Comparison of ENCODE assay signal across 11 cellular contexts in the genomic region with DNA sequence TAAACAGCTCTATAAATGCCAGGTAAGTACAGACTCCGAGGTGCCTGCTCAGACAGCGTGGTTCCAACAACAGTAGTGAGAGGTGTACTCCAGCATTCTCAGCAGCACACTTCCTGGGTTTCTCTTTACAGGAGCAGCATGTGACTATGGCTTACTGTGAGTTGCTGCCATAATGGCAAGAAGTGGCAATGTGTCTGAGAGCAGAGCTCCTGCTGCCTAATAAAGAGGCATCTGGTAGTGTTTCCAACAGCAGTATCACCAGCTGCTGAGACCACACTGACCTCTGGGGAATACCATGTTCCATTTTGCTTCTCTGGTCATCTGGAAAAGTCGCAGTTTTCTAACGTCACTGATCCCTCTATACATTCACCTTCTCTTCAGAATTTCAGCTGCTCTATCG.
DNase-seq lines count a peak whose midpoint lies in the region; ATAC-seq and TF ChIP-seq lines count a peak whose summit lies in the region.
"Had no signal": no experiment of that assay in that cellular context is flagged by ENCODE, and none has a peak within 500 bp of the region (broad histone marks: within the 10 kb centered on the region; RNA-seq: fewer than 3 reads in every experiment).

No MANE protein-coding gene starts in this region.

- no peaks in the 10 kb centered on the region for H3K36me3 ChIP-seq in uterus

- no peaks in the 10 kb centered on the region for H3K4me1 Mint-ChIP-seq in osteocyte (ENCODE audit: unreplicated experiment)
- H3K4me1 Mint-ChIP-seq: T-cell had no signal

- H3K36me3 Mint-ChIP-seq in osteocyte (ENCODE audit: unreplicated experiment), result no peaks in the 10 kb centered on the region
- H3K36me3 Mint-ChIP-seq: T-cell had no signal

- no peak overlapping the region for H3K4me3 Mint-ChIP-seq in osteocyte (ENCODE audit: unreplicated experiment)
- H3K4me3 Mint-ChIP-seq: T-cell had no signal

- intact Hi-C loops in uterus (cut with DNase I; ENCODE audit: low total_unique reads), result no loop called here

- DNase-seq in NCI-H748 (lab: John Stamatoyannopoulos, UW; ENCODE audit: unreplicated experiment) (peak; percentile 62), islet precursor cell (peak; percentile 81), kidney tubule cell (ENCODE audit: low spot score) (no peak), COLO829 (ENCODE audit: low spot score) (no peak), uterus (no peak), osteocyte (ENCODE audit: extremely low spot score, unreplicated experiment) (no peak)
- DNase-seq: activated T-cell treated with anti-CD3 and anti-CD28 coated beads, Interleukin-2, amount 50 U/mL, for 1 hour; GF-D8; T-cell had no signal

- no peaks in the 10 kb centered on the region for H3K4me1 ChIP-seq in uterus

- H3K27ac ChIP-seq in uterus, result no peak overlapping the region

- no peaks in the 10 kb centered on the region for H3K9me3 Mint-ChIP-seq in osteocyte (ENCODE audit: unreplicated experiment)
- H3K9me3 Mint-ChIP-seq: T-cell had no signal

- ATAC-seq in GM18909 (IDR thresholded peaks at IDR 0.05; ENCODE audit: poor library complexity, unreplicated experiment) (peak; percentile 55), HG03442 (IDR thresholded peaks at IDR 0.05; ENCODE audit: unreplicated experiment) (peak; percentile 52)
- ATAC-seq: T-cell had no signal

- TF ChIP-seq CTCF in uterus (IDR thresholded peaks at IDR 0.05), result no peak
- TF ChIP-seq CTCF in osteocyte (IDR thresholded peaks at IDR 0.05), result no peak

- H3K4me3 ChIP-seq in uterus, result no peak overlapping the region

- no peaks in the 10 kb centered on the region for H3K27me3 Mint-ChIP-seq in osteocyte (ENCODE audit: unreplicated experiment)
- H3K27me3 Mint-ChIP-seq: T-cell had no signal

- H3K9me3 ChIP-seq in uterus, result no peaks in the 10 kb centered on the region

- TF ChIP-seq POLR2A in uterus (IDR thresholded peaks at IDR 0.05), result no peak

- H3K27ac Mint-ChIP-seq in osteocyte (ENCODE audit: unreplicated experiment), result no peak overlapping the region
- H3K27ac Mint-ChIP-seq: T-cell had no signal

- H3K27me3 ChIP-seq in uterus, result no peaks in the 10 kb centered on the region

Comparison
In these comparisons a context has a peak if more than half of its experiments do, and no peak if none do; other contexts are left out.
1. DNase-seq: peak in NCI-H748 (single experiment) and islet precursor cell (single experiment); none in kidney tubule cell (single experiment), COLO829 (single experiment), uterus (0 of 2) and osteocyte (single experiment).